ENCODE assay signal across 16 cellular contexts in genomic region chr19:6730941-6731670, GRCh38. TPM values are rescaled to one million over a fixed set of nuclear protein-coding genes. Genes with fewer than 3 reads are reported as not detected.
"Had no signal": no experiment of that assay in that cellular context is flagged by ENCODE, and none has a peak within 500 bp of the region (broad histone marks: within the 10 kb centered on the region; RNA-seq: fewer than 3 reads in every experiment).

No MANE protein-coding gene starts in this region.

- H3K4me3 ChIP-seq: thyroid gland had no signal

- H3K27ac ChIP-seq: brain microvascular endothelial cell, neutrophil, thyroid gland had no signal

- DNase-seq: activated gamma-delta T cell; amniotic stem cell; brain microvascular endothelial cell; cerebellar nuclear complex; effector CD8-positive, alpha-beta T cell; esophagus squamous epithelium had no signal

- H3K27me3 Mint-ChIP-seq: activated CD4-positive, alpha-beta T cell treated with anti-CD3 and anti-CD28 coated beads, Interleukin-2, amount 10 ng/mL, durations not matched to agents 7 days and 5 days; activated naive CD8-positive, alpha-beta T cell; naive thymus-derived CD4-positive, alpha-beta T cell; T-cell had no signal

- H3K27me3 ChIP-seq: brain microvascular endothelial cell, esophagus squamous epithelium, neutrophil, thyroid gland had no signal

- H3K9me3 ChIP-seq: esophagus squamous epithelium, neutrophil, thyroid gland had no signal

- H3K9me3 Mint-ChIP-seq: activated CD4-positive, alpha-beta T cell treated with anti-CD3 and anti-CD28 coated beads, Interleukin-2, amount 10 ng/mL, durations not matched to agents 7 days and 5 days; activated T-cell treated with anti-CD3 and anti-CD28 coated beads, Interleukin-2, amount 50 U/mL, for 72 hours; naive thymus-derived CD4-positive, alpha-beta T cell; T-cell had no signal

- H3K4me3 Mint-ChIP-seq: activated CD4-positive, alpha-beta T cell treated with anti-CD3 and anti-CD28 coated beads, Interleukin-2, amount 10 ng/mL, durations not matched to agents 7 days and 5 days; activated naive CD8-positive, alpha-beta T cell; activated T-cell treated with anti-CD3 and anti-CD28 coated beads, Interleukin-2, amount 50 U/mL, for 72 hours; naive thymus-derived CD4-positive, alpha-beta T cell; T-cell had no signal

- H3K27ac Mint-ChIP-seq: activated CD4-positive, alpha-beta T cell treated with anti-CD3 and anti-CD28 coated beads, Interleukin-2, amount 10 ng/mL, durations not matched to agents 7 days and 5 days; activated naive CD8-positive, alpha-beta T cell; activated T-cell treated with anti-CD3 and anti-CD28 coated beads, Interleukin-2, amount 50 U/mL, for 72 hours; naive thymus-derived CD4-positive, alpha-beta T cell; T-cell had no signal

RNA-seq across cellular contexts. Expression of gene C3, which starts 10.7 kb away (rescaled TPM):
- total RNA-seq: activated CD4-positive, alpha-beta T cell treated with anti-CD3 and anti-CD28 coated beads, Interleukin-2, amount 10 ng/mL, durations not matched to agents 7 days and 5 days; endothelial cell of umbilical vein had no signal
- polyA plus RNA-seq: naive thymus-derived CD4-positive, alpha-beta T cell had no signal

RNA-seq across cellular contexts. Expression of gene VAV1, which starts 41.4 kb away (rescaled TPM):
- total RNA-seq: endothelial cell of umbilical vein, fibroblast of villous mesenchyme, lung microvascular endothelial cell had no signal
- polyA plus RNA-seq: endothelial cell of umbilical vein had no signal
